ENCODE assay signal across 14 cellular contexts in genomic region chr6:68640506-68640875, GRCh38. TPM values are rescaled to one million over a fixed set of nuclear protein-coding genes. Genes with fewer than 3 reads are reported as not detected.
A peak's percentile ranks its signal among the peaks of the same experiment; 100 is the strongest.
DNase-seq lines count a peak whose midpoint lies in the region; ATAC-seq and TF ChIP-seq lines count a peak whose summit lies in the region.
"Had no signal": no experiment of that assay in that cellular context is flagged by ENCODE, and none has a peak within 500 bp of the region (broad histone marks: within the 10 kb centered on the region; RNA-seq: fewer than 3 reads in every experiment).

No MANE protein-coding gene starts in this region.

- H3K9me3 Mint-ChIP-seq in Calu3 (ENCODE audit: low read depth, unreplicated experiment) (no peaks in the 10 kb centered on the region), brain (no peaks in the 10 kb centered on the region)
- H3K9me3 Mint-ChIP-seq: IgD-negative memory B cell had no signal

- H4K20me1 ChIP-seq in hepatocyte (ENCODE audit: insufficient read depth, poor library complexity, severe bottlenecking) = no peaks in the 10 kb centered on the region

- H3K36me3 Mint-ChIP-seq in Calu3 (ENCODE audit: insufficient read depth, unreplicated experiment) (peaks cover 7% of the 10 kb centered on the region), brain (peaks cover 26% of the 10 kb centered on the region)
- H3K36me3 Mint-ChIP-seq: activated CD8-positive, alpha-beta memory T cell treated with anti-CD3 and anti-CD28 coated beads, Interleukin-2, amount 10 ng/mL, durations not matched to agents 7 days and 5 days; IgD-negative memory B cell had no signal

- DNase-seq in Calu3 (no peak), hepatocyte (ENCODE audit: low spot score) (no peak), retinal pigment epithelial cell (ENCODE audit: low read depth) (no peak), foreskin fibroblast (no peak), NCI-H1694 (lab: John Stamatoyannopoulos, UW) (no peak)
- DNase-seq in stimulated activated CD4-positive, alpha-beta T cell treated with anti-CD3 and anti-CD28 coated beads, Interleukin-4, amount 100 ng/mL, for 1 hour = no peak
- DNase-seq: activated CD8-positive, alpha-beta memory T cell treated with anti-CD3 and anti-CD28 coated beads, Interleukin-2, amount 10 ng/mL, durations not matched to agents 7 days and 5 days; NCI-H187 treated with DMSO at 0.1 percent for 48 hours; T1000; testis had no signal

- peaks cover 50% of the 10 kb centered on the region for H3K27me3 ChIP-seq in hepatocyte
- H3K27me3 ChIP-seq: testis had no signal

- ATAC-seq in GM18520 (IDR thresholded peaks at IDR 0.05; ENCODE audit: unreplicated experiment) = no peak
- ATAC-seq: activated CD8-positive, alpha-beta memory T cell treated with anti-CD3 and anti-CD28 coated beads, Interleukin-2, amount 10 ng/mL, durations not matched to agents 7 days and 5 days had no signal

- CTCF ChIA-PET in Calu3 (lab: Charles Lee) = no interaction called here

- H3K4me1 Mint-ChIP-seq in Calu3 (ENCODE audit: low read depth, unreplicated experiment) (peaks cover 26% of the 10 kb centered on the region), brain (peaks cover 59% of the 10 kb centered on the region)

- no peaks in the 10 kb centered on the region for H3K4me1 ChIP-seq in hepatocyte (ENCODE audit: insufficient read depth)
- H3K4me1 ChIP-seq: parathyroid adenoma, testis had no signal

- H3K9me3 ChIP-seq in hepatocyte (ENCODE audit: low read depth) = no peaks in the 10 kb centered on the region
- H3K9me3 ChIP-seq: testis had no signal

- TF ChIP-seq CTCF in Calu3 (IDR thresholded peaks at IDR 0.05; ENCODE audit: unreplicated experiment) (no peak), brain (conservative IDR thresholded peaks at IDR 0.05) (no peak), hepatocyte (IDR thresholded peaks at IDR 0.05; ENCODE audit: poor library complexity) (no peak), retinal pigment epithelial cell (conservative IDR thresholded peaks at IDR 0.05; ENCODE audit: low read depth, low read length) (no peak), foreskin fibroblast (IDR thresholded peaks at IDR 0.05; ENCODE audit: low read depth, low read length) (no peak)

- H2AFZ ChIP-seq in hepatocyte = no peak overlapping the region
- H2AFZ ChIP-seq: parathyroid adenoma had no signal

- BruUV-seq in Calu3 (replicated peaks; lab: Mats Ljungman, UMichigan) = no TSS peak

- no peaks in the 10 kb centered on the region for H3K36me3 ChIP-seq in hepatocyte (replicated peaks; ENCODE audit: insufficient read depth, low read depth)

- 9% methylated on average over 3 of the region's 3 CpGs for WGBS in hepatocyte (ENCODE audit: low lambda C conversion rate, missing lambda C conversion rate)

- intact Hi-C loops in Calu3 (cut with micrococcal nuclease; ENCODE audit: unreplicated experiment) = loop anchor here (2.0 kb wide), 1 partner anchor 322 kb away; no protein-coding TSS in a partner anchor

- H3K27ac ChIP-seq in hepatocyte = no peak overlapping the region
- H3K27ac ChIP-seq: parathyroid adenoma, testis had no signal

- H3K79me2 ChIP-seq in hepatocyte = no peaks in the 10 kb centered on the region
- H3K79me2 ChIP-seq: parathyroid adenoma had no signal

- H3K27ac Mint-ChIP-seq in Calu3 (ENCODE audit: unreplicated experiment) (peak overlapping the region; percentile 40), brain (peak overlapping the region in 4 of 5 experiments; percentile 65 to 98 (median 82))
- H3K27ac Mint-ChIP-seq: activated CD8-positive, alpha-beta memory T cell treated with anti-CD3 and anti-CD28 coated beads, Interleukin-2, amount 10 ng/mL, durations not matched to agents 7 days and 5 days had no signal

- no peaks in the 10 kb centered on the region for H3K9me2 ChIP-seq in hepatocyte (replicated peaks; ENCODE audit: insufficient read depth)

- peaks cover 24% of the 10 kb centered on the region for H3K27me3 Mint-ChIP-seq in Calu3 (ENCODE audit: unreplicated experiment)
- H3K27me3 Mint-ChIP-seq in brain = peaks cover 19% of the 10 kb centered on the region

- H3K4me3 ChIP-seq in hepatocyte (no peak overlapping the region), retinal pigment epithelial cell (ENCODE audit: low read length) (peak overlapping the region; percentile 13), foreskin fibroblast (ENCODE audit: low read depth in 1 of 2, low read length in 2 of 2) (peak overlapping the region in 1 of 2 donors; percentile 11)

- H3K4me3 Mint-ChIP-seq in Calu3 (ENCODE audit: low read depth, unreplicated experiment) = peak overlapping the region; percentile 71
- peak overlapping the region; percentile 83 to 99 (median 97) for H3K4me3 Mint-ChIP-seq in brain
- H3K4me3 Mint-ChIP-seq: activated CD8-positive, alpha-beta memory T cell treated with anti-CD3 and anti-CD28 coated beads, Interleukin-2, amount 10 ng/mL, durations not matched to agents 7 days and 5 days; IgD-negative memory B cell had no signal

- H3K4me2 ChIP-seq in hepatocyte = peak overlapping the region; percentile 73

RNA-seq across cellular contexts. Expression of gene ADGRB3, which starts 5.4 kb away (rescaled TPM):
- total RNA-seq in Calu3 (2022) (0.09 and 0.44 TPM in 2 replicates), hepatocyte (2.0 and 2.2 TPM in 2 replicates)
- polyA plus RNA-seq in brain (ENCODE audit: insufficient read depth, low read depth, low replicate concordance) (6.2 TPM), hepatocyte (0.17 and 0.83 TPM in 2 replicates)
- polyA plus RNA-seq: IgD-negative memory B cell had no signal
